ENCODE assay signal across 8 cellular contexts in genomic region chr9:137044502-137045177, GRCh38. TPM values are rescaled to one million over a fixed set of nuclear protein-coding genes. Genes with fewer than 3 reads are reported as not detected.
DNase-seq lines count a peak whose midpoint lies in the region; ATAC-seq and TF ChIP-seq lines count a peak whose summit lies in the region.
"Had no signal": no experiment of that assay in that cellular context is flagged by ENCODE, and none has a peak within 500 bp of the region (broad histone marks: within the 10 kb centered on the region; RNA-seq: fewer than 3 reads in every experiment).

No MANE protein-coding gene starts in this region.

- WGBS in H9 (ENCODE audit: extremely low coverage, insufficient read length, low lambda C conversion rate) = no CpG with 5 or more reads among the region's 18 CpGs
- 29% methylated on average over 18 of the region's 18 CpGs for WGBS in prostate gland

- CTCF ChIA-PET in PC-3 (lab: Charles Lee) = interaction anchor here (1.3 kb wide), 1 partner anchor 15 kb away, joined by 4 read pairs; no protein-coding TSS in a partner anchor

- no peaks in the 10 kb centered on the region for H3F3A ChIP-seq in PC-3 (ENCODE audit: low read length, unreplicated experiment)

- H3K9me3 Mint-ChIP-seq in H9 = no peaks in the 10 kb centered on the region

- no peak overlapping the region for H2BK120ac ChIP-seq in H9 (ENCODE audit: low read depth, low read length, poor library complexity, severe bottlenecking)

- peak; percentile 29 for TF ChIP-seq POLR2A in prostate gland (IDR thresholded peaks at IDR 0.05)

- no peaks in the 10 kb centered on the region for H3K9me2 ChIP-seq in PC-3 (replicated peaks; ENCODE audit: low read length)

- H3K27ac Mint-ChIP-seq in H9 = no peak overlapping the region

- H3K79me1 ChIP-seq in H9 (ENCODE audit: insufficient read depth, low read depth, low read length, poor library complexity, severe bottlenecking) = no peaks in the 10 kb centered on the region

- H3K79me2 ChIP-seq in H9 (ENCODE audit: insufficient read depth, low read length) (peaks cover 2% of the 10 kb centered on the region; the same call in 1 of the 2 replicates), PC-3 (ENCODE audit: low read length) (peaks cover 24% of the 10 kb centered on the region), fibroblast of lung (ENCODE audit: control insufficient read depth, insufficient read depth, low read length) (peaks cover 18% of the 10 kb centered on the region)

- peak overlapping the region; percentile 65 to 80 for H3K4me3 Mint-ChIP-seq in H9

- no peaks in the 10 kb centered on the region for H3K9me3 ChIP-seq in H9 (ENCODE audit: control insufficient read depth, low read depth, low read length)
- no peaks in the 10 kb centered on the region for H3K9me3 ChIP-seq in PC-3 (ENCODE audit: low read length)
- no peaks in the 10 kb centered on the region for H3K9me3 ChIP-seq in fibroblast of lung (ENCODE audit: control insufficient read depth, insufficient read depth, low read depth, low read length)
- H3K9me3 ChIP-seq in prostate gland = no peaks in the 10 kb centered on the region

- H3K27me3 ChIP-seq in H9 (ENCODE audit: insufficient read depth, low read length) = peaks cover 6% of the 10 kb centered on the region; the same call in 1 of the 2 replicates
- H3K27me3 ChIP-seq in PC-3 (ENCODE audit: low read length) = no peaks in the 10 kb centered on the region
- no peaks in the 10 kb centered on the region for H3K27me3 ChIP-seq in fibroblast of lung (ENCODE audit: control insufficient read depth, insufficient read depth, low read length)
- H3K27me3 ChIP-seq in prostate gland (replicated peaks; ENCODE audit: insufficient read depth) = no peaks in the 10 kb centered on the region

- H3K36me3 Mint-ChIP-seq in H9 (ENCODE audit: insufficient read depth in 1 of 3, low read depth in 3 of 3) = peaks cover 0 to 2% (median 0%) of the 10 kb centered on the region in 3 experiments; a peak in 1 of 7 replicates

- H3K23ac ChIP-seq in H9 (ENCODE audit: insufficient read length, low read depth, low read length) = no peak overlapping the region

- no peak overlapping the region for H3K27ac ChIP-seq in H9 (ENCODE audit: insufficient read length, low read depth, low read length)
- no peak overlapping the region for H3K27ac ChIP-seq in PC-3 (ENCODE audit: low read length)
- H3K27ac ChIP-seq in fibroblast of lung (ENCODE audit: insufficient read depth, low read length) = no peak overlapping the region
- peak overlapping the region; percentile 85 to 87 for H3K27ac ChIP-seq in prostate gland

- peaks cover 37% of the 10 kb centered on the region for H3K27me3 Mint-ChIP-seq in H9 (ENCODE audit: low read depth)

- H3K4me1 ChIP-seq in H9 (ENCODE audit: insufficient read depth, low read length) (no peaks in the 10 kb centered on the region), PC-3 (ENCODE audit: insufficient read depth, low read length) (peaks cover 9% of the 10 kb centered on the region; the same call in 1 of the 2 replicates), fibroblast of lung (ENCODE audit: control insufficient read depth, extremely low read depth, insufficient read depth, low read length) (peaks cover 6% of the 10 kb centered on the region), prostate gland (replicated peaks) (peaks cover 44% of the 10 kb centered on the region)

- H2BK15ac ChIP-seq in H9 (ENCODE audit: low read depth, low read length) = no peak overlapping the region

- H2AFZ ChIP-seq in H9 (ENCODE audit: low read length) (no peak overlapping the region), PC-3 (ENCODE audit: low read length) (no peak overlapping the region), fibroblast of lung (ENCODE audit: low read length) (no peak overlapping the region)

- intact Hi-C loops in PC-3 (cut with micrococcal nuclease) = no loop called here
- intact Hi-C loops in prostate gland (cut with DNase I) = no loop called here

- H4K20me1 ChIP-seq in H9 (ENCODE audit: control insufficient read depth, insufficient read depth, insufficient read length) (no peaks in the 10 kb centered on the region), PC-3 (ENCODE audit: low read length) (peaks cover 7% of the 10 kb centered on the region; the same call in 1 of the 2 replicates), fibroblast of lung (ENCODE audit: control insufficient read depth, extremely low read depth, insufficient read depth, low read length) (no peaks in the 10 kb centered on the region)

- H3K4me3 ChIP-seq in PC-3 (ENCODE audit: low read length) (peak overlapping the region; percentile 76), fibroblast of lung (replicated peaks in 1 of 4; ENCODE audit: control extremely low read depth in 1 of 4, insufficient read depth in 1 of 4, low read depth in 3 of 4, low read length in 4 of 4) (peak overlapping the region; percentile 44 to 72 (median 67)), prostate gland (peak overlapping the region; percentile 53 to 58)

- POLR2A ChIA-PET in PC-3 (lab: Charles Lee; ENCODE audit: unreplicated experiment) = no interaction called here

- no peak overlapping the region for H3K56ac ChIP-seq in H9 (ENCODE audit: insufficient read length, low read depth, low read length)

- H3K4ac ChIP-seq in H9 (ENCODE audit: low read depth, low read length) = no peak overlapping the region

- peaks cover 5 to 9% of the 10 kb centered on the region in 2 experiments for H3K4me1 Mint-ChIP-seq in H9

- no TSS peak for BruUV-seq in PC-3 (replicated peaks; lab: Mats Ljungman, UMichigan)

- H3K4me2 ChIP-seq in H9 (ENCODE audit: insufficient read depth, insufficient read length, low read length) (peak overlapping the region; percentile 58), PC-3 (ENCODE audit: low read length) (peak overlapping the region; percentile 95), fibroblast of lung (ENCODE audit: extremely low read depth, insufficient read depth, low read length) (peak overlapping the region; percentile 97)

- H2AK5ac ChIP-seq in H9 (ENCODE audit: insufficient read length, low read length) = no peak overlapping the region

- TF ChIP-seq CTCF in H9 (conservative IDR thresholded peaks at IDR 0.05) (no peak), PC-3 (conservative IDR thresholded peaks at IDR 0.05; ENCODE audit: low read depth, low read length) (no peak), fibroblast of lung (conservative IDR thresholded peaks at IDR 0.05 in 1 of 2, IDR thresholded peaks at IDR 0.05 in 1 of 2; ENCODE audit: low read depth in 1 of 2, low read length in 2 of 2) (no peak), prostate gland (IDR thresholded peaks at IDR 0.05) (no peak)

- H3K9ac ChIP-seq in H9 (ENCODE audit: extremely low read depth, insufficient read length, low read length) (no peak overlapping the region), PC-3 (ENCODE audit: low read length) (peak overlapping the region; percentile 44; the same call in 1 of the 2 replicates), fibroblast of lung (ENCODE audit: insufficient read depth, low read length) (no peak overlapping the region)

- peaks cover 11% of the 10 kb centered on the region for H3K23me2 ChIP-seq in H9 (ENCODE audit: insufficient read length, low read depth, low read length, poor library complexity, severe bottlenecking)

- H2BK20ac ChIP-seq in H9 (ENCODE audit: low read depth, low read length, poor library complexity, severe bottlenecking) = no peak overlapping the region

- peak; percentile 53 for ATAC-seq in PC-3
- ATAC-seq in left lobe of liver = no peak

- H4K5ac ChIP-seq in H9 (ENCODE audit: insufficient read length, low read depth, low read length) = no peak overlapping the region

- no peak overlapping the region for H3K18ac ChIP-seq in H9 (ENCODE audit: insufficient read length, low read depth, low read length)

- H3K14ac ChIP-seq in H9 (ENCODE audit: insufficient read depth, low read length) = no peak overlapping the region

- H3K36me3 ChIP-seq in PC-3 (ENCODE audit: low read depth, low read length) = no peaks in the 10 kb centered on the region
- peaks cover 7% of the 10 kb centered on the region for H3K36me3 ChIP-seq in fibroblast of lung (ENCODE audit: control insufficient read depth, insufficient read depth, low read length)
- peaks cover 0 to 8% of the 10 kb centered on the region in 2 donors for H3K36me3 ChIP-seq in prostate gland

- H2BK5ac ChIP-seq in H9 (ENCODE audit: insufficient read length, low read length) = no peak overlapping the region

- in situ Hi-C loops in G401 (cut with HindIII; ENCODE audit: low sequenced_read_pairs) = loop anchor here (25.0 kb wide), 1 partner anchor 107 kb away; the partner anchor contains the start of genes C8G and FBXW5

- DNase-seq in H9 (no peak), PC-3 (peak; percentile 45), fibroblast of lung (ENCODE audit: low read depth in 2 of 2) (no peak), prostate gland (ENCODE audit: low spot score) (no peak), left lobe of liver (ENCODE audit: low spot score) (no peak), G401 (ENCODE audit: low spot score) (no peak), NCI-H187 treated with DMSO at 0.1 percent for 48 hours (lab: John Stamatoyannopoulos, UW) (no peak)

- H3T11ph ChIP-seq in H9 (ENCODE audit: low read length) = no peak overlapping the region

- H4K8ac ChIP-seq in H9 (replicated peaks; ENCODE audit: insufficient read length, low read depth, low read length) = no peak overlapping the region

- no peak overlapping the region for H4K91ac ChIP-seq in H9 (ENCODE audit: insufficient read length, low read depth, low read length)

- no peak overlapping the region for H2BK12ac ChIP-seq in H9 (ENCODE audit: insufficient read length, low read depth, low read length)

RNA-seq across cellular contexts. Expression of gene NPDC1, which starts 1.3 kb away (rescaled TPM):
- total RNA-seq in H9 (2021) (51.8 and 57.6 TPM in 2 replicates), PC-3 (2014; rRNA removed) (25.4 and 33.3 TPM in 2 replicates), fibroblast of lung (10.5 and 15.7 TPM in 2 replicates), prostate gland (100 to 1,000 TPM; 384 to 427 TPM), left lobe of liver (16.6 TPM)
- 9.0 and 12.1 TPM in 2 replicates for polyA plus RNA-seq in fibroblast of lung
- polyA plus RNA-seq in fibroblast of lung (2012) = 31.5 and 54.9 TPM in 2 replicates
- 8.6 and 9.9 TPM in 2 replicates for polyA minus RNA-seq in fibroblast of lung (ENCODE audit: low replicate concordance)
- 32.0 and 38.4 TPM in 2 replicates for total RNA-seq in G401 (2014; rRNA removed; shearing (Covaris generic))

RNA-seq across cellular contexts. Expression of gene ENTPD2, which starts 9.2 kb away (rescaled TPM):
- 4.0 and 5.1 TPM in 2 replicates for total RNA-seq in H9 (2021)
- 0.92 and 1.3 TPM in 2 replicates for total RNA-seq in PC-3 (2014; rRNA removed)
- under 0.01 TPM in 2 replicates for total RNA-seq in fibroblast of lung
- not detected in 2 replicates for polyA plus RNA-seq in fibroblast of lung
- 0.12 TPM in 1 of 2 replicates, not detected in the other for polyA plus RNA-seq in fibroblast of lung (2012)
- not detected in 2 replicates for polyA minus RNA-seq in fibroblast of lung (ENCODE audit: low replicate concordance)
- total RNA-seq in prostate gland = 10 to 100 TPM in 1 of 2 donors, 1 to 10 TPM in 1; 9.8 to 10.9 TPM
- 1.7 TPM for total RNA-seq in left lobe of liver
- total RNA-seq in G401 (2014; rRNA removed; shearing (Covaris generic)) = not detected in 2 replicates
- total RNA-seq: pulmonary artery endothelial cell had no signal

RNA-seq across cellular contexts. Expression of gene FUT7, which starts 12.8 kb away (rescaled TPM):
- total RNA-seq in H9 (2021) (not detected in 2 replicates), PC-3 (2014; rRNA removed) (not detected in 2 replicates), fibroblast of lung (not detected in 2 replicates), prostate gland (under 1 TPM in 1 of 2 donors, not detected in 1; 0.57 TPM), left lobe of liver (0.08 TPM)
- polyA plus RNA-seq in fibroblast of lung = not detected in 2 replicates
- not detected in 2 replicates for polyA plus RNA-seq in fibroblast of lung (2012)
- polyA minus RNA-seq in fibroblast of lung (ENCODE audit: low replicate concordance) = not detected in 2 replicates
- total RNA-seq in G401 (2014; rRNA removed; shearing (Covaris generic)) = not detected in 2 replicates
- total RNA-seq: pulmonary artery endothelial cell had no signal

RNA-seq across cellular contexts. Expression of gene ABCA2, which starts 16.6 kb away (rescaled TPM):
- total RNA-seq in H9 (2021) (15.2 and 22.4 TPM in 2 replicates), PC-3 (2014; rRNA removed) (25.9 and 31.5 TPM in 2 replicates), fibroblast of lung (13.9 and 21.8 TPM in 2 replicates), prostate gland (10 to 100 TPM; 27.4 to 79.1 TPM), left lobe of liver (61.2 TPM)
- 8.5 and 13.4 TPM in 2 replicates for polyA plus RNA-seq in fibroblast of lung
- polyA plus RNA-seq in fibroblast of lung (2012) = 14.8 and 21.5 TPM in 2 replicates
- polyA minus RNA-seq in fibroblast of lung (ENCODE audit: low replicate concordance) = 43.7 and 105 TPM in 2 replicates
- 8.5 and 12.3 TPM in 2 replicates for total RNA-seq in G401 (2014; rRNA removed; shearing (Covaris generic))

RNA-seq across cellular contexts. Expression of gene SAPCD2, which starts 25.7 kb away (rescaled TPM):
- total RNA-seq in H9 (2021) (29.8 and 30.0 TPM in 2 replicates), PC-3 (2014; rRNA removed) (98.4 and 134 TPM in 2 replicates), fibroblast of lung (0.26 and 2.8 TPM in 2 replicates), prostate gland (10 to 100 TPM in 1 of 2 donors, 1 to 10 TPM in 1; 7.2 to 17.2 TPM), left lobe of liver (0.15 TPM)
- polyA plus RNA-seq in fibroblast of lung = 0.85 and 2.7 TPM in 2 replicates
- 1.6 and 6.4 TPM in 2 replicates for polyA plus RNA-seq in fibroblast of lung (2012)
- polyA minus RNA-seq in fibroblast of lung (ENCODE audit: low replicate concordance) = 1.0 and 2.9 TPM in 2 replicates
- 62.9 and 63.5 TPM in 2 replicates for total RNA-seq in G401 (2014; rRNA removed; shearing (Covaris generic))

Comparison
In these comparisons a context has a peak if more than half of its experiments do, and no peak if none do; other contexts are left out.
1. H3K27ac ChIP-seq: peak in prostate gland (2 of 2); none in H9 (single experiment), PC-3 (single experiment) and fibroblast of lung (single experiment).
2. Peak in every context shown above with its lines, with median percentiles within 50 percentile points of each other: H3K4me2 ChIP-seq and H3K4me3 ChIP-seq.